9 cellular contexts compared by ENCODE assay signal in genomic region chr3:184786271-184787010, GRCh38. TPM values are rescaled to one million over a fixed set of nuclear protein-coding genes. Genes with fewer than 3 reads are reported as not detected.
DNase-seq lines count a peak whose midpoint lies in the region; ATAC-seq and TF ChIP-seq lines count a peak whose summit lies in the region.
"Had no signal": no experiment of that assay in that cellular context is flagged by ENCODE, and none has a peak within 500 bp of the region (broad histone marks: within the 10 kb centered on the region; RNA-seq: fewer than 3 reads in every experiment).

No MANE protein-coding gene starts in this region.

- H3K27ac Mint-ChIP-seq in activated naive CD4-positive, alpha-beta T cell treated with anti-CD3 and anti-CD28 coated beads, Interleukin-2, amount 50 U/mL, for 72 hours, result no peak overlapping the region
- H3K27ac Mint-ChIP-seq: activated B cell treated with CpG ODN at 0.5 μM for 24 hours had no signal

- peak overlapping the region; percentile 50 for H3K4me3 ChIP-seq in thoracic aorta

- TF ChIP-seq CTCF in thoracic aorta (IDR thresholded peaks at IDR 0.05), result no peak

- peak overlapping the region; percentile 71 to 77 for H3K27ac ChIP-seq in thoracic aorta

- no peaks in the 10 kb centered on the region for H3K9me3 Mint-ChIP-seq in activated naive CD4-positive, alpha-beta T cell treated with anti-CD3 and anti-CD28 coated beads, Interleukin-2, amount 50 U/mL, for 72 hours
- H3K9me3 Mint-ChIP-seq: activated B cell treated with CpG ODN at 0.5 μM for 24 hours had no signal

- no peaks in the 10 kb centered on the region for H3K9me3 ChIP-seq in thoracic aorta

- no peaks in the 10 kb centered on the region for H3K27me3 ChIP-seq in thoracic aorta (replicated peaks; ENCODE audit: insufficient read depth)

- H3K4me1 ChIP-seq in thoracic aorta (ENCODE audit: control insufficient read depth in 1 of 2, low read depth in 2 of 2), result peaks cover 3 to 18% of the 10 kb centered on the region in 2 donors

- peak; percentile 32 to 52 for ATAC-seq in activated naive CD4-positive, alpha-beta T cell treated with anti-CD3 and anti-CD28 coated beads, Interleukin-2, amount 50 U/mL, for 72 hours
- ATAC-seq in thoracic aorta (ENCODE audit: insufficient number of reproducible peaks, low FRiP score, low read depth) (no peak), GM21515 (IDR thresholded peaks at IDR 0.05; ENCODE audit: unreplicated experiment) (no peak)

- DNase-seq in activated naive CD4-positive, alpha-beta T cell treated with anti-CD3 and anti-CD28 coated beads, Interleukin-2, amount 50 U/mL, for 72 hours (ENCODE audit: low spot score in 2 of 2), result peak in 1 of 2 donors; percentile 16
- DNase-seq in activated naive CD4-positive, alpha-beta T cell (lab: John Stamatoyannopoulos, UW), result no peak
- DNase-seq in amygdala (lab: John Stamatoyannopoulos, UW) (peak in 30 of 56 donors; percentile 5 to 57 (median 22)), inferior parietal cortex (ENCODE audit: extremely low spot score) (peak; percentile 40), thoracic aorta (ENCODE audit: low spot score) (no peak), NCI-H187 treated with DMSO at 0.1 percent for 48 hours (lab: John Stamatoyannopoulos, UW) (no peak), NCI-H1092 treated with DMSO at 0.1 percent for 48 hours (lab: John Stamatoyannopoulos, UW) (no peak)
- DNase-seq: activated B cell treated with CpG ODN at 0.5 μM for 24 hours had no signal

- H3K36me3 ChIP-seq in thoracic aorta, result no peaks in the 10 kb centered on the region

- H3K36me3 Mint-ChIP-seq in activated naive CD4-positive, alpha-beta T cell treated with anti-CD3 and anti-CD28 coated beads, Interleukin-2, amount 50 U/mL, for 72 hours, result no peaks in the 10 kb centered on the region

RNA-seq across cellular contexts. Expression of gene VPS8, which starts 25.5 kb away (rescaled TPM):
- 10 to 100 TPM; 45.9 to 72.4 TPM for total RNA-seq in activated naive CD4-positive, alpha-beta T cell treated with anti-CD3 and anti-CD28 coated beads, Interleukin-2, amount 50 U/mL, for 72 hours
- total RNA-seq in thoracic aorta, result 10 to 100 TPM; 40.1 to 78.0 TPM

Comparison
In these comparisons a context has a peak if more than half of its experiments do, and no peak if none do; other contexts are left out.
1. ATAC-seq: peak in activated naive CD4-positive, alpha-beta T cell treated with anti-CD3 and anti-CD28 coated beads, Interleukin-2, amount 50 U/mL, for 72 hours (2 of 2); none in thoracic aorta (single experiment) and GM21515 (single experiment).
2. DNase-seq: peak in amygdala (30 of 56) and inferior parietal cortex (single experiment); none in activated naive CD4-positive, alpha-beta T cell (0 of 4), thoracic aorta (single experiment), NCI-H187 treated with DMSO at 0.1 percent for 48 hours (single experiment) and NCI-H1092 treated with DMSO at 0.1 percent for 48 hours (single experiment).